Comparison of ENCODE assay signal across 10 cellular contexts in the genomic region with DNA sequence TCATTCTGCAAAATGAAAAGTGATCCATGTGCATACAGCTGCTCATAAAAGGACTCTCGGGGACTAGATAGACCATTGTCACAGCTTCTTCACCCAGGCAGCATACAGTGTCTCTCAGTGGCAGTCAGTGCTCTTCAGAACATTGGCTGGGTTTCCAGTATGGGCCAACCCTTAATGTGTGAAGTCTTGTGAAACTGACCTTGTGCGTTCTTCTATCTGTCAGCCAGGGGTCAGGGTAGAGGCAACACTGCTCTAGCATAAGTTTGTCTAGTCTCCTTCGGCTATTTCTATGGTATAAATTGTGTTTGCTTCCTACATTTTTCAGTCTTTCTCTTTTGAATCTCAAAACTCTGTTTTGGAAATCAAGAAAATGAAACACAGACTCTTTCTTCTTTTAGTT. TPM values are rescaled to one million over a fixed set of nuclear protein-coding genes. Genes with fewer than 3 reads are reported as not detected.
DNase-seq lines count a peak whose midpoint lies in the region; ATAC-seq and TF ChIP-seq lines count a peak whose summit lies in the region.
"Had no signal": no experiment of that assay in that cellular context is flagged by ENCODE, and none has a peak within 500 bp of the region (broad histone marks: within the 10 kb centered on the region; RNA-seq: fewer than 3 reads in every experiment).

No MANE protein-coding gene starts in this region.

- TF ChIP-seq CTCF in DND-41 (IDR thresholded peaks at IDR 0.05; ENCODE audit: borderline replicate concordance, extremely low read depth, low read length, poor library complexity, severe bottlenecking) (peak; percentile 36), RWPE2 (IDR thresholded peaks at IDR 0.05; ENCODE audit: poor library complexity, severe bottlenecking) (peak; percentile 10), upper lobe of left lung (IDR thresholded peaks at IDR 0.05) (no peak), GM13976 (IDR thresholded peaks at IDR 0.05; ENCODE audit: borderline replicate concordance, control extremely low read depth, extremely low read depth, insufficient read depth, missing control alignments) (no peak)

- no peak overlapping the region for H2AFZ ChIP-seq in DND-41 (ENCODE audit: low read depth, low read length)

- 62 to 78% methylated on average over 3 of the region's 3 CpGs for WGBS in upper lobe of left lung, 2 donors

- no peaks in the 10 kb centered on the region for H3K79me2 ChIP-seq in DND-41 (ENCODE audit: insufficient read depth, low read length)

- H3K4me3 ChIP-seq in DND-41 (ENCODE audit: low read depth in 1 of 2, low read length in 2 of 2) (no peak overlapping the region), RWPE2 (ENCODE audit: severe bottlenecking) (no peak overlapping the region), upper lobe of left lung (no peak overlapping the region)

- H3K9me3 ChIP-seq in DND-41 (ENCODE audit: insufficient read depth, low read length, severe bottlenecking) (no peaks in the 10 kb centered on the region), RWPE2 (ENCODE audit: severe bottlenecking) (no peaks in the 10 kb centered on the region), upper lobe of left lung (no peaks in the 10 kb centered on the region)

- intact Hi-C loops in left colon (cut with DNase I, micrococcal nuclease), result no loop called here

- H4K20me1 ChIP-seq in DND-41 (ENCODE audit: insufficient read depth, low read length), result no peaks in the 10 kb centered on the region

- H3K4me2 ChIP-seq in DND-41 (ENCODE audit: insufficient read depth, low read length), result no peak overlapping the region

- DNase-seq in DND-41 (no peak), RWPE2 (ENCODE audit: low spot score) (no peak), left colon (no peak), upper lobe of left lung (no peak), GM13976 (ENCODE audit: low spot score) (no peak)
- DNase-seq: NCI-H1048 had no signal

- no peak overlapping the region for H3K27ac ChIP-seq in DND-41 (ENCODE audit: low read length)
- H3K27ac ChIP-seq in RWPE2 (ENCODE audit: poor library complexity, severe bottlenecking), result no peak overlapping the region
- no peak overlapping the region for H3K27ac ChIP-seq in upper lobe of left lung

- H3K27me3 ChIP-seq in DND-41 (ENCODE audit: insufficient read depth, low read length, poor library complexity) (no peaks in the 10 kb centered on the region), RWPE2 (ENCODE audit: insufficient read depth, poor library complexity, severe bottlenecking) (no peaks in the 10 kb centered on the region), upper lobe of left lung (no peaks in the 10 kb centered on the region)

- no peak overlapping the region for H3K9ac ChIP-seq in DND-41 (ENCODE audit: low read depth, low read length)

- H3K36me3 ChIP-seq in DND-41 (ENCODE audit: insufficient read depth, low read length), result no peaks in the 10 kb centered on the region
- H3K36me3 ChIP-seq in RWPE2 (ENCODE audit: low read depth), result no peaks in the 10 kb centered on the region
- no peaks in the 10 kb centered on the region for H3K36me3 ChIP-seq in upper lobe of left lung

- in situ Hi-C loops in GM13976 (cut with MboI; ENCODE audit: low sequenced_read_pairs, unreplicated experiment), result no loop called here

- no peak for TF ChIP-seq EP300 in upper lobe of left lung (IDR thresholded peaks at IDR 0.05)

- H3K4me1 ChIP-seq in DND-41 (ENCODE audit: insufficient read depth, low read length), result no peaks in the 10 kb centered on the region
- no peaks in the 10 kb centered on the region for H3K4me1 ChIP-seq in RWPE2 (ENCODE audit: insufficient read depth, poor library complexity, severe bottlenecking)
- no peaks in the 10 kb centered on the region for H3K4me1 ChIP-seq in upper lobe of left lung

- no peak for TF ChIP-seq POLR2A in upper lobe of left lung (IDR thresholded peaks at IDR 0.05)

- ATAC-seq in DND-41 (ENCODE audit: insufficient read depth, low read depth) (0 out of 3 replicates have a peak, but pooled peaks have one; percentile 37), HG02642 (IDR thresholded peaks at IDR 0.05; ENCODE audit: poor library complexity, unreplicated experiment) (peak; percentile 74), RWPE2 (ENCODE audit: low read depth) (no peak), left colon (peak; percentile 56), upper lobe of left lung (ENCODE audit: low FRiP score in 2 of 2) (no peak), HG02970 (IDR thresholded peaks at IDR 0.05; ENCODE audit: low FRiP score, unreplicated experiment) (no peak), HG02763 (IDR thresholded peaks at IDR 0.05; ENCODE audit: unreplicated experiment) (no peak)

RNA-seq across cellular contexts. Expression of a gene that starts 37.0 kb away (rescaled TPM):
- total RNA-seq in left colon (10 to 100 TPM; 30.6 to 31.9 TPM), upper lobe of left lung (1 to 10 TPM in 1 of 6 donors, under 1 TPM in 3, not detected in 2; 0.11 to 1.7 (median 0.54) TPM)
- total RNA-seq: osteoblast had no signal

Comparison
In these comparisons a context has a peak if more than half of its experiments do, and no peak if none do; other contexts are left out.
1. ATAC-seq: peak in DND-41 (single experiment), HG02642 (single experiment) and left colon (single experiment); none in RWPE2 (single experiment), upper lobe of left lung (0 of 2), HG02970 (single experiment) and HG02763 (single experiment).
2. CTCF ChIP-seq: peak in DND-41 (single experiment) and RWPE2 (single experiment); none in upper lobe of left lung (0 of 6) and GM13976 (single experiment).
3. RNA of a gene that starts 37.0 kb away (total RNA-seq): 30.6 to 31.9 TPM in left colon; 0.11 to 1.7 TPM in upper lobe of left lung; every median in the first group is over 10 times any median in the second.